ENCODE assay signal across 2 cellular contexts in the genomic region with DNA sequence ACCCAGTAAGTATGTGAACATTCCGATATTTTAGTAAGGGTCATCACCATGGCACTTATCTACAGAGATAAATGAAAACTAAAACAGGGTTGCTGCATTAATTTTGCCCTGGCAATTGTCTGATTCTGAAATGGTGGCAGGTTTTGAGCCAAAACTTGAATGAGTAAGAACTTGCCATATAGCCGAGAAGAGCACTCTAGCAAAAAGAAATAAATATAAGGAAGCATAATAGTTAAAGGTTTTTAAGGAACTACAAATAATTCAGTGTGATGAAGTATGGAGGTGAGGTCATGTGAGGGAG.
A peak's percentile ranks its signal among the peaks of the same experiment; 100 is the strongest.
TF ChIP-seq lines count a peak whose summit lies in the region.

No MANE protein-coding gene starts in this region.

TF ChIP-seq in IMR-90, 13 proteins besides CTCF, POLR2A, EP300 and RAD21:
- no peak for TF ChIP-seq BHLHE40 (IDR thresholded peaks at IDR 0.05; ENCODE audit: low read depth, low read length)
- no peak for TF ChIP-seq FOS (IDR thresholded peaks at IDR 0.05; ENCODE audit: low read depth, low read length)
- no peak for TF ChIP-seq CHD1 (IDR thresholded peaks at IDR 0.05; ENCODE audit: low read depth, low read length)
- no peak for TF ChIP-seq MAZ (IDR thresholded peaks at IDR 0.05; ENCODE audit: borderline replicate concordance, low read depth, low read length)
- TF ChIP-seq, protein P1, sequence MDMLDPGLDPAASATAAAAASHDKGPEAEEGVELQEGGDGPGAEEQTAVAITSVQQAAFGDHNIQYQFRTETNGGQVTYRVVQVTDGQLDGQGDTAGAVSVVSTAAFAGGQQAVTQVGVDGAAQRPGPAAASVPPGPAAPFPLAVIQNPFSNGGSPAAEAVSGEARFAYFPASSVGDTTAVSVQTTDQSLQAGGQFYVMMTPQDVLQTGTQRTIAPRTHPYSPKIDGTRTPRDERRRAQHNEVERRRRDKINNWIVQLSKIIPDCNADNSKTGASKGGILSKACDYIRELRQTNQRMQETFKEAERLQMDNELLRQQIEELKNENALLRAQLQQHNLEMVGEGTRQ (IDR thresholded peaks at IDR 0.05; ENCODE audit: low read depth, low read length), result no peak
- TF ChIP-seq RCOR1 (IDR thresholded peaks at IDR 0.05; ENCODE audit: insufficient replicate concordance, low read length), result no peak
- TF ChIP-seq MAFK (IDR thresholded peaks at IDR 0.05; ENCODE audit: low read depth, low read length), result no peak
- no peak for TF ChIP-seq NFE2L2 (IDR thresholded peaks at IDR 0.05; ENCODE audit: low read depth, low read length)
- TF ChIP-seq CEBPB (IDR thresholded peaks at IDR 0.05; ENCODE audit: low read depth, low read length), result no peak
- no peak for TF ChIP-seq SMC3 (IDR thresholded peaks at IDR 0.05; ENCODE audit: low read depth, low read length)
TF ChIP-seq in IMR-90: peak in this region for 0.

TF ChIP-seq in K562, 482 proteins besides CTCF, POLR2A, EP300 and RAD21:
- TF ChIP-seq NRF1 (conservative IDR thresholded peaks at IDR 0.05 in 1 of 2, IDR thresholded peaks at IDR 0.05 in 1 of 2) (no peak), GABPA (tag; conservative IDR thresholded peaks at IDR 0.05; ENCODE audit: low read depth) (peak; percentile 30; the same call in 1 of the 2 replicates), FOXP1 (CRISPR knock-in tag; IDR thresholded peaks at IDR 0.05) (0 out of 2 replicates have a peak, but pooled peaks have one; percentile 28), SMARCB1 (IDR thresholded peaks at IDR 0.05; ENCODE audit: insufficient read length, low read depth) (no peak), CSDE1 (IDR thresholded peaks at IDR 0.05) (0 out of 4 replicates have a peak, but pooled peaks of 1 of the 2 experiments have one; percentile 9), FOXJ2 (tag; IDR thresholded peaks at IDR 0.05) (peak; percentile 26; the same call in 1 of the 2 replicates), BACH1 (tag; IDR thresholded peaks at IDR 0.05) (peak; percentile 16; the same call in 1 of the 2 replicates), BRD4 (IDR thresholded peaks at IDR 0.05) (peak; percentile 34; the same call in 1 of the 2 replicates), FOSL1 (tag; conservative IDR thresholded peaks at IDR 0.05) (peak; percentile 49), GATAD2B (IDR thresholded peaks at IDR 0.05; ENCODE audit: borderline replicate concordance) (0 out of 2 replicates have a peak, but pooled peaks have one; percentile 29), DNMT1 (IDR thresholded peaks at IDR 0.05) (no peak), ZBTB17 (CRISPR knock-in tag; IDR thresholded peaks at IDR 0.05) (no peak), KHSRP (IDR thresholded peaks at IDR 0.05) (no peak), RFX1 (IDR thresholded peaks at IDR 0.05) (peak; percentile 34; the same call in 1 of the 2 replicates), MECOM (CRISPR knock-in tag; IDR thresholded peaks at IDR 0.05) (0 out of 2 replicates have a peak, but pooled peaks have one; percentile 1)
- TF ChIP-seq, protein P2, sequence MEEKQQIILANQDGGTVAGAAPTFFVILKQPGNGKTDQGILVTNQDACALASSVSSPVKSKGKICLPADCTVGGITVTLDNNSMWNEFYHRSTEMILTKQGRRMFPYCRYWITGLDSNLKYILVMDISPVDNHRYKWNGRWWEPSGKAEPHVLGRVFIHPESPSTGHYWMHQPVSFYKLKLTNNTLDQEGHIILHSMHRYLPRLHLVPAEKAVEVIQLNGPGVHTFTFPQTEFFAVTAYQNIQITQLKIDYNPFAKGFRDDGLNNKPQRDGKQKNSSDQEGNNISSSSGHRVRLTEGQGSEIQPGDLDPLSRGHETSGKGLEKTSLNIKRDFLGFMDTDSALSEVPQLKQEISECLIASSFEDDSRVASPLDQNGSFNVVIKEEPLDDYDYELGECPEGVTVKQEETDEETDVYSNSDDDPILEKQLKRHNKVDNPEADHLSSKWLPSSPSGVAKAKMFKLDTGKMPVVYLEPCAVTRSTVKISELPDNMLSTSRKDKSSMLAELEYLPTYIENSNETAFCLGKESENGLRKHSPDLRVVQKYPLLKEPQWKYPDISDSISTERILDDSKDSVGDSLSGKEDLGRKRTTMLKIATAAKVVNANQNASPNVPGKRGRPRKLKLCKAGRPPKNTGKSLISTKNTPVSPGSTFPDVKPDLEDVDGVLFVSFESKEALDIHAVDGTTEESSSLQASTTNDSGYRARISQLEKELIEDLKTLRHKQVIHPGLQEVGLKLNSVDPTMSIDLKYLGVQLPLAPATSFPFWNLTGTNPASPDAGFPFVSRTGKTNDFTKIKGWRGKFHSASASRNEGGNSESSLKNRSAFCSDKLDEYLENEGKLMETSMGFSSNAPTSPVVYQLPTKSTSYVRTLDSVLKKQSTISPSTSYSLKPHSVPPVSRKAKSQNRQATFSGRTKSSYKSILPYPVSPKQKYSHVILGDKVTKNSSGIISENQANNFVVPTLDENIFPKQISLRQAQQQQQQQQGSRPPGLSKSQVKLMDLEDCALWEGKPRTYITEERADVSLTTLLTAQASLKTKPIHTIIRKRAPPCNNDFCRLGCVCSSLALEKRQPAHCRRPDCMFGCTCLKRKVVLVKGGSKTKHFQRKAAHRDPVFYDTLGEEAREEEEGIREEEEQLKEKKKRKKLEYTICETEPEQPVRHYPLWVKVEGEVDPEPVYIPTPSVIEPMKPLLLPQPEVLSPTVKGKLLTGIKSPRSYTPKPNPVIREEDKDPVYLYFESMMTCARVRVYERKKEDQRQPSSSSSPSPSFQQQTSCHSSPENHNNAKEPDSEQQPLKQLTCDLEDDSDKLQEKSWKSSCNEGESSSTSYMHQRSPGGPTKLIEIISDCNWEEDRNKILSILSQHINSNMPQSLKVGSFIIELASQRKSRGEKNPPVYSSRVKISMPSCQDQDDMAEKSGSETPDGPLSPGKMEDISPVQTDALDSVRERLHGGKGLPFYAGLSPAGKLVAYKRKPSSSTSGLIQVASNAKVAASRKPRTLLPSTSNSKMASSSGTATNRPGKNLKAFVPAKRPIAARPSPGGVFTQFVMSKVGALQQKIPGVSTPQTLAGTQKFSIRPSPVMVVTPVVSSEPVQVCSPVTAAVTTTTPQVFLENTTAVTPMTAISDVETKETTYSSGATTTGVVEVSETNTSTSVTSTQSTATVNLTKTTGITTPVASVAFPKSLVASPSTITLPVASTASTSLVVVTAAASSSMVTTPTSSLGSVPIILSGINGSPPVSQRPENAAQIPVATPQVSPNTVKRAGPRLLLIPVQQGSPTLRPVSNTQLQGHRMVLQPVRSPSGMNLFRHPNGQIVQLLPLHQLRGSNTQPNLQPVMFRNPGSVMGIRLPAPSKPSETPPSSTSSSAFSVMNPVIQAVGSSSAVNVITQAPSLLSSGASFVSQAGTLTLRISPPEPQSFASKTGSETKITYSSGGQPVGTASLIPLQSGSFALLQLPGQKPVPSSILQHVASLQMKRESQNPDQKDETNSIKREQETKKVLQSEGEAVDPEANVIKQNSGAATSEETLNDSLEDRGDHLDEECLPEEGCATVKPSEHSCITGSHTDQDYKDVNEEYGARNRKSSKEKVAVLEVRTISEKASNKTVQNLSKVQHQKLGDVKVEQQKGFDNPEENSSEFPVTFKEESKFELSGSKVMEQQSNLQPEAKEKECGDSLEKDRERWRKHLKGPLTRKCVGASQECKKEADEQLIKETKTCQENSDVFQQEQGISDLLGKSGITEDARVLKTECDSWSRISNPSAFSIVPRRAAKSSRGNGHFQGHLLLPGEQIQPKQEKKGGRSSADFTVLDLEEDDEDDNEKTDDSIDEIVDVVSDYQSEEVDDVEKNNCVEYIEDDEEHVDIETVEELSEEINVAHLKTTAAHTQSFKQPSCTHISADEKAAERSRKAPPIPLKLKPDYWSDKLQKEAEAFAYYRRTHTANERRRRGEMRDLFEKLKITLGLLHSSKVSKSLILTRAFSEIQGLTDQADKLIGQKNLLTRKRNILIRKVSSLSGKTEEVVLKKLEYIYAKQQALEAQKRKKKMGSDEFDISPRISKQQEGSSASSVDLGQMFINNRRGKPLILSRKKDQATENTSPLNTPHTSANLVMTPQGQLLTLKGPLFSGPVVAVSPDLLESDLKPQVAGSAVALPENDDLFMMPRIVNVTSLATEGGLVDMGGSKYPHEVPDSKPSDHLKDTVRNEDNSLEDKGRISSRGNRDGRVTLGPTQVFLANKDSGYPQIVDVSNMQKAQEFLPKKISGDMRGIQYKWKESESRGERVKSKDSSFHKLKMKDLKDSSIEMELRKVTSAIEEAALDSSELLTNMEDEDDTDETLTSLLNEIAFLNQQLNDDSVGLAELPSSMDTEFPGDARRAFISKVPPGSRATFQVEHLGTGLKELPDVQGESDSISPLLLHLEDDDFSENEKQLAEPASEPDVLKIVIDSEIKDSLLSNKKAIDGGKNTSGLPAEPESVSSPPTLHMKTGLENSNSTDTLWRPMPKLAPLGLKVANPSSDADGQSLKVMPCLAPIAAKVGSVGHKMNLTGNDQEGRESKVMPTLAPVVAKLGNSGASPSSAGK (IDR thresholded peaks at IDR 0.05), result peak; percentile 4; the same call in 1 of the 2 replicates
- TF ChIP-seq, protein P3, sequence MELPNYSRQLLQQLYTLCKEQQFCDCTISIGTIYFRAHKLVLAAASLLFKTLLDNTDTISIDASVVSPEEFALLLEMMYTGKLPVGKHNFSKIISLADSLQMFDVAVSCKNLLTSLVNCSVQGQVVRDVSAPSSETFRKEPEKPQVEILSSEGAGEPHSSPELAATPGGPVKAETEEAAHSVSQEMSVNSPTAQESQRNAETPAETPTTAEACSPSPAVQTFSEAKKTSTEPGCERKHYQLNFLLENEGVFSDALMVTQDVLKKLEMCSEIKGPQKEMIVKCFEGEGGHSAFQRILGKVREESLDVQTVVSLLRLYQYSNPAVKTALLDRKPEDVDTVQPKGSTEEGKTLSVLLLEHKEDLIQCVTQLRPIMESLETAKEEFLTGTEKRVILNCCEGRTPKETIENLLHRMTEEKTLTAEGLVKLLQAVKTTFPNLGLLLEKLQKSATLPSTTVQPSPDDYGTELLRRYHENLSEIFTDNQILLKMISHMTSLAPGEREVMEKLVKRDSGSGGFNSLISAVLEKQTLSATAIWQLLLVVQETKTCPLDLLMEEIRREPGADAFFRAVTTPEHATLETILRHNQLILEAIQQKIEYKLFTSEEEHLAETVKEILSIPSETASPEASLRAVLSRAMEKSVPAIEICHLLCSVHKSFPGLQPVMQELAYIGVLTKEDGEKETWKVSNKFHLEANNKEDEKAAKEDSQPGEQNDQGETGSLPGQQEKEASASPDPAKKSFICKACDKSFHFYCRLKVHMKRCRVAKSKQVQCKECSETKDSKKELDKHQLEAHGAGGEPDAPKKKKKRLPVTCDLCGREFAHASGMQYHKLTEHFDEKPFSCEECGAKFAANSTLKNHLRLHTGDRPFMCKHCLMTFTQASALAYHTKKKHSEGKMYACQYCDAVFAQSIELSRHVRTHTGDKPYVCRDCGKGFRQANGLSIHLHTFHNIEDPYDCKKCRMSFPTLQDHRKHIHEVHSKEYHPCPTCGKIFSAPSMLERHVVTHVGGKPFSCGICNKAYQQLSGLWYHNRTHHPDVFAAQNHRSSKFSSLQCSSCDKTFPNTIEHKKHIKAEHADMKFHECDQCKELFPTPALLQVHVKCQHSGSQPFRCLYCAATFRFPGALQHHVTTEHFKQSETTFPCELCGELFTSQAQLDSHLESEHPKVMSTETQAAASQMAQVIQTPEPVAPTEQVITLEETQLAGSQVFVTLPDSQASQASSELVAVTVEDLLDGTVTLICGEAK (IDR thresholded peaks at IDR 0.05), result 0 out of 2 replicates have a peak, but pooled peaks have one; percentile 2
- TF ChIP-seq, protein P3 (CRISPR knock-in tag; IDR thresholded peaks at IDR 0.05), result no peak
- TF ChIP-seq, protein P4, sequence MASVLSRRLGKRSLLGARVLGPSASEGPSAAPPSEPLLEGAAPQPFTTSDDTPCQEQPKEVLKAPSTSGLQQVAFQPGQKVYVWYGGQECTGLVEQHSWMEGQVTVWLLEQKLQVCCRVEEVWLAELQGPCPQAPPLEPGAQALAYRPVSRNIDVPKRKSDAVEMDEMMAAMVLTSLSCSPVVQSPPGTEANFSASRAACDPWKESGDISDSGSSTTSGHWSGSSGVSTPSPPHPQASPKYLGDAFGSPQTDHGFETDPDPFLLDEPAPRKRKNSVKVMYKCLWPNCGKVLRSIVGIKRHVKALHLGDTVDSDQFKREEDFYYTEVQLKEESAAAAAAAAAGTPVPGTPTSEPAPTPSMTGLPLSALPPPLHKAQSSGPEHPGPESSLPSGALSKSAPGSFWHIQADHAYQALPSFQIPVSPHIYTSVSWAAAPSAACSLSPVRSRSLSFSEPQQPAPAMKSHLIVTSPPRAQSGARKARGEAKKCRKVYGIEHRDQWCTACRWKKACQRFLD (CRISPR knock-in tag; IDR thresholded peaks at IDR 0.05), result 0 out of 2 replicates have a peak, but pooled peaks have one; percentile 81
